9 cellular contexts compared by ENCODE assay signal in genomic region chr2:199704358-199705238, GRCh38.
A peak's percentile ranks its signal among the peaks of the same experiment; 100 is the strongest.
DNase-seq lines count a peak whose midpoint lies in the region; ATAC-seq and TF ChIP-seq lines count a peak whose summit lies in the region.
"Had no signal": no experiment of that assay in that cellular context is flagged by ENCODE, and none has a peak within 500 bp of the region (broad histone marks: within the 10 kb centered on the region; RNA-seq: fewer than 3 reads in every experiment).

No MANE protein-coding gene starts in this region.

- no peaks in the 10 kb centered on the region for H3K36me3 ChIP-seq in KMS-11 (ENCODE audit: insufficient read depth)
- H3K36me3 ChIP-seq: SJSA1 had no signal

- H3K4me3 ChIP-seq in KMS-11 (IDR thresholded peaks at IDR 0.05; ENCODE audit: insufficient read depth, low read depth, low read length), result no peak overlapping the region
- no peak overlapping the region for H3K4me3 ChIP-seq in fibroblast of mammary gland (ENCODE audit: control insufficient read depth, low read depth, low read length)
- H3K4me3 ChIP-seq: SJSA1 had no signal

- H3K4me2 ChIP-seq in KMS-11, result no peak overlapping the region

- H3K9ac ChIP-seq in KMS-11, result no peak overlapping the region

- TF ChIP-seq CTCF in KMS-11 (conservative IDR thresholded peaks at IDR 0.05; ENCODE audit: low read depth, low read length) (peak; percentile 84), fibroblast of mammary gland (conservative IDR thresholded peaks at IDR 0.05; ENCODE audit: control insufficient read depth, insufficient read depth, low read depth, low read length) (peak; percentile 57)

- H3K27me3 ChIP-seq in KMS-11 (ENCODE audit: insufficient read depth, low read depth), result no peaks in the 10 kb centered on the region
- H3K27me3 ChIP-seq: SJSA1 had no signal

- no peaks in the 10 kb centered on the region for H4K20me1 ChIP-seq in KMS-11 (ENCODE audit: insufficient read depth)

- H2AFZ ChIP-seq in KMS-11 (ENCODE audit: low read depth), result no peak overlapping the region

- peak; percentile 57 for DNase-seq in AG20443 (ENCODE audit: low spot score)
- peak; percentile 58 for DNase-seq in GM03348 (ENCODE audit: low spot score)
- peak; percentile 15 for DNase-seq in SKM-1 (lab: John Stamatoyannopoulos, UW; ENCODE audit: unreplicated experiment)
- peak; percentile 44 for DNase-seq in fibroblast of mammary gland (ENCODE audit: low read depth)
- DNase-seq in renal cortical epithelial cell (ENCODE audit: low read depth), result peak; percentile 37

- H3K79me2 ChIP-seq in KMS-11 (ENCODE audit: insufficient read depth, low read depth), result no peaks in the 10 kb centered on the region

- no peak overlapping the region for H3K27ac ChIP-seq in KMS-11
- H3K27ac ChIP-seq: SJSA1 had no signal

- no peak for ATAC-seq in GM18517 (IDR thresholded peaks at IDR 0.05; ENCODE audit: unreplicated experiment)
- ATAC-seq in HG02973 (IDR thresholded peaks at IDR 0.05; ENCODE audit: unreplicated experiment), result no peak

- H3K4me1 ChIP-seq in KMS-11 (ENCODE audit: low read depth, poor library complexity, severe bottlenecking), result no peaks in the 10 kb centered on the region
- H3K4me1 ChIP-seq: SJSA1 had no signal
